In genomic region chr10:15433850-15434537, GRCh38 we compare ENCODE assay signal across 7 cellular contexts.
A peak's percentile ranks its signal among the peaks of the same experiment; 100 is the strongest.
DNase-seq lines count a peak whose midpoint lies in the region; ATAC-seq and TF ChIP-seq lines count a peak whose summit lies in the region.

No MANE protein-coding gene starts in this region.

- H3K4me3 ChIP-seq in neural progenitor cell: peak overlapping the region; percentile 26

- H3K9me3 ChIP-seq in neural progenitor cell (ENCODE audit: low read depth): no peaks in the 10 kb centered on the region

- H3K9ac ChIP-seq in neural progenitor cell: no peak overlapping the region

- H3K27me3 ChIP-seq in neural progenitor cell: peaks cover 22% of the 10 kb centered on the region

- H3K79me2 ChIP-seq in neural progenitor cell (ENCODE audit: low read depth): no peaks in the 10 kb centered on the region

- H4K20me1 ChIP-seq in neural progenitor cell (ENCODE audit: low read depth): no peaks in the 10 kb centered on the region

- peak; percentile 64 for DNase-seq in GM10266 (ENCODE audit: extremely low spot score)
- peak; percentile 45 for DNase-seq in NCI-H345 treated with DMSO at 0.1 percent for 48 hours (lab: John Stamatoyannopoulos, UW; ENCODE audit: unreplicated experiment)
- peak; percentile 22 to 51 for DNase-seq in activated T-cell treated with anti-CD3 and anti-CD28 coated beads, Interleukin-2, amount 50 U/mL, for 72 hours
- peak; percentile 34 for DNase-seq in foreskin melanocyte
- DNase-seq in neural progenitor cell (ENCODE audit: low spot score): peak; percentile 68

- H2AFZ ChIP-seq in neural progenitor cell (replicated peaks): peak overlapping the region; percentile 98

- peak overlapping the region; percentile 93 for H3K27ac Mint-ChIP-seq in activated T-cell treated with anti-CD3 and anti-CD28 coated beads, Interleukin-2, amount 50 U/mL, for 72 hours
- no peak overlapping the region for H3K27ac Mint-ChIP-seq in neural progenitor cell

- peaks cover 28% of the 10 kb centered on the region for H3K27me3 Mint-ChIP-seq in activated T-cell treated with anti-CD3 and anti-CD28 coated beads, Interleukin-2, amount 50 U/mL, for 72 hours (ENCODE audit: low read depth)
- H3K27me3 Mint-ChIP-seq in neural progenitor cell (ENCODE audit: insufficient read depth, low read depth): no peaks in the 10 kb centered on the region

- H3K36me3 ChIP-seq in neural progenitor cell: no peaks in the 10 kb centered on the region

- H3K9me3 Mint-ChIP-seq in activated T-cell treated with anti-CD3 and anti-CD28 coated beads, Interleukin-2, amount 50 U/mL, for 72 hours: no peaks in the 10 kb centered on the region
- H3K9me3 Mint-ChIP-seq in neural progenitor cell: no peaks in the 10 kb centered on the region

- H3F3A ChIP-seq in neural progenitor cell (ENCODE audit: low read depth): no peaks in the 10 kb centered on the region

- H3K4me1 Mint-ChIP-seq in activated T-cell treated with anti-CD3 and anti-CD28 coated beads, Interleukin-2, amount 50 U/mL, for 72 hours (ENCODE audit: low read depth): peaks cover 11% of the 10 kb centered on the region
- H3K4me1 Mint-ChIP-seq in neural progenitor cell: peaks cover 20% of the 10 kb centered on the region

- TF ChIP-seq CTCF in GM10266 (IDR thresholded peaks at IDR 0.05; ENCODE audit: control insufficient read depth, insufficient read depth, low read depth, missing control alignments) (peak; percentile 61), neural progenitor cell (IDR thresholded peaks at IDR 0.05) (peak; percentile 81)

- H3K36me3 Mint-ChIP-seq in activated T-cell treated with anti-CD3 and anti-CD28 coated beads, Interleukin-2, amount 50 U/mL, for 72 hours (ENCODE audit: insufficient read depth in 2 of 2): no peaks in the 10 kb centered on the region
- H3K36me3 Mint-ChIP-seq in neural progenitor cell: no peaks in the 10 kb centered on the region

- H3K4me3 Mint-ChIP-seq in activated T-cell treated with anti-CD3 and anti-CD28 coated beads, Interleukin-2, amount 50 U/mL, for 72 hours: peak overlapping the region; percentile 91 to 96
- H3K4me3 Mint-ChIP-seq in neural progenitor cell: peak overlapping the region; percentile 37

- peak overlapping the region; percentile 60 for H3K4me2 ChIP-seq in neural progenitor cell

- no peak overlapping the region for H3K27ac ChIP-seq in neural progenitor cell

- no peaks in the 10 kb centered on the region for H3K4me1 ChIP-seq in neural progenitor cell

- peak; percentile 76 for ATAC-seq in HG02938 (IDR thresholded peaks at IDR 0.05; ENCODE audit: unreplicated experiment)
- peak in 1 of 2 donors; percentile 33 for ATAC-seq in activated T-cell treated with anti-CD3 and anti-CD28 coated beads, Interleukin-2, amount 50 U/mL, for 72 hours (replicated peaks in 1 of 2)
- no peak for ATAC-seq in HG02981 (IDR thresholded peaks at IDR 0.05; ENCODE audit: unreplicated experiment)
